2 cellular contexts compared by ENCODE assay signal in genomic region chr3:42799376-42799775, GRCh38.
TF ChIP-seq lines count a peak whose summit lies in the region.

No MANE protein-coding gene starts in this region.

TF ChIP-seq in HepG2, 621 proteins besides CTCF, POLR2A, EP300 and RAD21:
- TF ChIP-seq RBM22 (optimal IDR thresholded peaks at IDR 0.05; ENCODE audit: low read length), result peak; percentile 20
- no peak for TF ChIP-seq KMT2B (CRISPR knock-in tag; IDR thresholded peaks at IDR 0.05)

TF ChIP-seq in H1, 55 proteins besides CTCF, POLR2A, EP300 and RAD21:
- TF ChIP-seq KDM4A (IDR thresholded peaks at IDR 0.05; ENCODE audit: low read depth, low read length, severe bottlenecking), result no peak
- TF ChIP-seq MAX (IDR thresholded peaks at IDR 0.05), result no peak
- TF ChIP-seq SUZ12 (IDR thresholded peaks at IDR 0.05; ENCODE audit: low read length), result no peak
- no peak for TF ChIP-seq RXRA (IDR thresholded peaks at IDR 0.05; ENCODE audit: insufficient read depth, low read depth, low read length)
- no peak for TF ChIP-seq NANOG (IDR thresholded peaks at IDR 0.05; ENCODE audit: insufficient read depth, low read depth, low read length, poor library complexity, severe bottlenecking)
- no peak for TF ChIP-seq PHF8 (conservative IDR thresholded peaks at IDR 0.05; ENCODE audit: low read depth, low read length)
- TF ChIP-seq E2F6 (IDR thresholded peaks at IDR 0.05), result no peak
- TF ChIP-seq TAF1 (IDR thresholded peaks at IDR 0.05; ENCODE audit: low read depth, low read length), result no peak
- TF ChIP-seq TBP (IDR thresholded peaks at IDR 0.05; ENCODE audit: low read depth, low read length), result no peak
- TF ChIP-seq FOSL1 (IDR thresholded peaks at IDR 0.05; ENCODE audit: insufficient read depth, low read depth, low read length), result no peak
